In the genomic region with DNA sequence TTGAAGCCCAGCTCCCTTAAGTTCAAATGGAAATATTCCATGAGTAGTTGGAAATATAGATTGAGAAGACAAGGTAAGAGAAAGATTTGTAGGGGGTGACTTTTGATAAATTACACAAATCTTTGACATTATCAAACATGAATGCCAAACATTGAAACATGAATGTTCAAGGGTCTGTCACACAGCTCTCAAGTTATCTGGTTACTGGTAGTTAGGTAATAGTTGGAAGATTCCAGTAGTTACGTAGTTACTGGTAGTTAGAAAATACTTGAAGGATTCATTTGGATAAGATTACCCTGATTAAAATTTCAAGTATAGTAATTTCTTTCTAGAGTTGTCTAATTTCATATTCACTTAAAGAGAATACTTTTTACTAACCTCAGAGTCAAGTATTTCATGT, we compare ENCODE assay signal across 24 cellular contexts.
"Had no signal": no experiment of that assay in that cellular context is flagged by ENCODE, and none has a peak within 500 bp of the region (broad histone marks: within the 10 kb centered on the region; RNA-seq: fewer than 3 reads in every experiment).

No MANE protein-coding gene starts in this region.

- H3K36me3 ChIP-seq: left lung, lower lobe of right lung had no signal

- ATAC-seq: effector memory CD8-positive, alpha-beta T cell; heart right ventricle; left cardiac atrium; left lung; left ventricle myocardium superior; mucosa of descending colon had no signal

- H3K9me3 ChIP-seq: esophagus squamous epithelium, heart right ventricle, left lung, lower lobe of right lung, mucosa of descending colon had no signal

- H3K4me3 ChIP-seq: esophagus squamous epithelium, heart right ventricle, left lung, lower lobe of right lung, mucosa of descending colon had no signal

- H3K27ac ChIP-seq: epithelial cell of prostate, esophagus squamous epithelium, heart right ventricle, left lung, lower lobe of right lung had no signal

- FAIRE-seq: colon, endometrium, islet of Langerhans, keratinocyte had no signal

- DNase-seq: cortex of kidney; effector CD8-positive, alpha-beta T cell; effector memory CD8-positive, alpha-beta T cell; endodermal cell; erythroblast; esophagus squamous epithelium; foreskin fibroblast; foreskin melanocyte; glutamatergic neuron; head of caudate nucleus; heart right ventricle; hippocampal formation; left cardiac atrium; left lung; left ventricle myocardium superior; lower lobe of right lung; mesenchymal stem cell; mucosa of descending colon; naive B cell had no signal

- H3K27me3 ChIP-seq: esophagus squamous epithelium, heart right ventricle, left lung had no signal
